In the genomic region with DNA sequence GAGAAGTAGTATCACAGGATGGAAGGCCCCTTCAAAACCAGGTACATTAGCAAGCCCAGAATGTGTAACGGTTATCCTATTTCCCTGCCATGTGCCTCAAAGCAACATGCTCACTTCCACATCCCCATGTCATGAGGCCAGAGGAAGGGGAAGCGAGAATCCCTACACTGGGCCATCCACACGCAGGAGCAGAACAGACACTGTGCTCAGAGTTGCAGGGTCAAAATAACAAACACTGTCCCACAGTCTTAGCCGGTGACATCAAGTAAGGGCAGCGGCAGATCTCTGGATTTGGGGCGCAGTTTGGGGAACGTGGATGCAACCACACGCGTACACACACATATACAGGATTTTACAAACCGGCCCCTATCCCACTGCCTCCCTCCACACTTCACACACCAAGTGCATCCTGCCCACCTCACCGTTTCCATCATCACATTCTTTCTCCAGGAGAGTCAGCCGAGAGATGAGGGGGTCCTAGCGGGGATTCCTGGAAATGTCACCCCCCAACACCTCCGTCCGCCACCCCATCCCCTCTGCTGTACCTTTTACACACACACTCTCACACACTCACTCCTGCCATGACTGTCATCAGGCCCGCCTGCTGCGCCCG, we compare ENCODE assay signal across 8 cellular contexts. TPM values are rescaled to one million over a fixed set of nuclear protein-coding genes. Genes with fewer than 3 reads are reported as not detected.
DNase-seq lines count a peak whose midpoint lies in the region; ATAC-seq, FAIRE-seq and TF ChIP-seq lines count a peak whose summit lies in the region.

No MANE protein-coding gene starts in this region.

- no peaks in the 10 kb centered on the region for H3K36me3 ChIP-seq in ascending aorta
- H3K36me3 ChIP-seq in small intestine (ENCODE audit: control insufficient read depth in 2 of 2, insufficient read depth in 2 of 2, low read length in 2 of 2) = no peaks in the 10 kb centered on the region

- 37 to 44% (median 39%) methylated on average over 18 of the region's 18 CpGs for WGBS in small intestine, 3 donors

- no peaks in the 10 kb centered on the region for H3K27me3 ChIP-seq in ascending aorta
- H3K27me3 ChIP-seq in small intestine (ENCODE audit: control insufficient read depth in 2 of 2, insufficient read depth in 2 of 2, low read length in 2 of 2) = peaks cover 0 to 7% of the 10 kb centered on the region in 2 donors

- no peak for FAIRE-seq in small intestine (lab: Jason Lieb, UNC)

- H3K4me3 ChIP-seq in ascending aorta (peak overlapping the region; percentile 76 to 95), small intestine (ENCODE audit: low read depth in 1 of 2, low read length in 2 of 2) (peak overlapping the region in 1 of 2 donors; percentile 56)

- TF ChIP-seq CTCF in ascending aorta (IDR thresholded peaks at IDR 0.05) = no peak

- ATAC-seq in activated CD4-positive, CD25-positive, alpha-beta regulatory T cell treated with anti-CD3 and anti-CD28 coated beads, Interleukin-2, amount 50 U/mL, for 24 hours = no peak

- DNase-seq in NCI-H748 (lab: John Stamatoyannopoulos, UW; ENCODE audit: unreplicated experiment) (peak; percentile 21), NCI-H748 treated with DMSO at 0.1 percent for 48 hours (lab: John Stamatoyannopoulos, UW) (no peak), ascending aorta (ENCODE audit: low spot score in 2 of 2) (no peak), inferior parietal cortex (ENCODE audit: extremely low spot score) (peak; percentile 60), small intestine (peak; percentile 10), NCI-H146 (lab: John Stamatoyannopoulos, UW) (no peak), SHP77 treated with DMSO at 0.1 percent for 48 hours (lab: John Stamatoyannopoulos, UW) (no peak)

- intact Hi-C loops in ascending aorta (cut with DNase I) = loop anchor here (10.0 kb wide), 1 partner anchor 803 kb away; no protein-coding TSS in a partner anchor

- H3K9me3 ChIP-seq in ascending aorta (no peaks in the 10 kb centered on the region), small intestine (ENCODE audit: control insufficient read depth, low read depth) (no peaks in the 10 kb centered on the region)

- H3K27ac ChIP-seq in ascending aorta (peak overlapping the region; percentile 71 to 83), small intestine (ENCODE audit: low read depth in 1 of 2, low read length in 1 of 2) (peak overlapping the region in 1 of 2 donors; percentile 18)

- H3K4me1 ChIP-seq in ascending aorta (peaks cover 0 to 11% of the 10 kb centered on the region in 2 donors), small intestine (ENCODE audit: control insufficient read depth in 2 of 2, insufficient read depth in 1 of 2, low read depth in 1 of 2, low read length in 1 of 2) (peaks cover 0 to 4% of the 10 kb centered on the region in 2 donors)

RNA-seq across cellular contexts. Expression of a gene that starts 0.8 kb away (rescaled TPM):
- total RNA-seq in ascending aorta = 8.7 TPM
- polyA plus RNA-seq in small intestine = 1 to 10 TPM in 1 of 3 donors, under 1 TPM in 1, not detected in 1; 0.27 to 3.7 TPM

Comparison
In these comparisons a context has a peak if more than half of its experiments do, and no peak if none do; other contexts are left out.
1. DNase-seq: peak in NCI-H748 (single experiment), inferior parietal cortex (single experiment) and small intestine (single experiment); none in NCI-H748 treated with DMSO at 0.1 percent for 48 hours (single experiment), ascending aorta (0 of 2), NCI-H146 (single experiment) and SHP77 treated with DMSO at 0.1 percent for 48 hours (single experiment).